19 cellular contexts compared by ENCODE assay signal in genomic region chr12:12180575-12180974, GRCh38.
"Had no signal": no experiment of that assay in that cellular context is flagged by ENCODE, and none has a peak within 500 bp of the region (broad histone marks: within the 10 kb centered on the region; RNA-seq: fewer than 3 reads in every experiment).

No MANE protein-coding gene starts in this region.

- H3K4me3 ChIP-seq: adrenal gland, coronary artery, esophagus muscularis mucosa, gastrocnemius medialis, heart left ventricle, upper lobe of right lung had no signal

- H3K9me3 ChIP-seq: adrenal gland, esophagus muscularis mucosa, gastrocnemius medialis, heart left ventricle, upper lobe of right lung had no signal

- DNase-seq: activated CD4-positive, alpha-beta memory T cell treated with anti-CD3 and anti-CD28 coated beads for 36 hours; activated CD4-positive, alpha-beta T cell treated with anti-CD3 and anti-CD28 coated beads for 36 hours; activated CD8-positive, alpha-beta memory T cell treated with anti-CD3 and anti-CD28 coated beads, Interleukin-2, amount 10 ng/mL, durations not matched to agents 7 days and 5 days; activated naive CD4-positive, alpha-beta T cell treated with anti-CD3 and anti-CD28 coated beads, Interleukin-2, amount 50 U/mL, for 16 hours; activated T-cell treated with anti-CD3 and anti-CD28 coated beads, Interleukin-2, amount 50 U/mL, for 1 hour; adrenal gland; central memory CD4-positive, alpha-beta T cell; effector CD4-positive, alpha-beta T cell; gastrocnemius medialis; heart left ventricle; nephron progenitor cell; occipital lobe; right cardiac atrium; small intestine; T-helper 17 cell; upper lobe of right lung; WERI-Rb-1 had no signal

- FAIRE-seq: small intestine had no signal

- H3K27ac ChIP-seq: adrenal gland, coronary artery, esophagus muscularis mucosa, gastrocnemius medialis, upper lobe of right lung, WERI-Rb-1 had no signal

- H3K36me3 ChIP-seq: adrenal gland, esophagus muscularis mucosa, upper lobe of right lung had no signal

- H3K27me3 ChIP-seq: adrenal gland, esophagus muscularis mucosa, gastrocnemius medialis, heart left ventricle, upper lobe of right lung had no signal

- ATAC-seq: activated CD4-positive, alpha-beta T cell treated with anti-CD3 and anti-CD28 coated beads for 36 hours; activated CD8-positive, alpha-beta memory T cell treated with anti-CD3 and anti-CD28 coated beads, Interleukin-2, amount 10 ng/mL, durations not matched to agents 7 days and 5 days; gastrocnemius medialis; heart left ventricle; right cardiac atrium; T-helper 17 cell; upper lobe of right lung had no signal
